10 cellular contexts compared by ENCODE assay signal in the genomic region with DNA sequence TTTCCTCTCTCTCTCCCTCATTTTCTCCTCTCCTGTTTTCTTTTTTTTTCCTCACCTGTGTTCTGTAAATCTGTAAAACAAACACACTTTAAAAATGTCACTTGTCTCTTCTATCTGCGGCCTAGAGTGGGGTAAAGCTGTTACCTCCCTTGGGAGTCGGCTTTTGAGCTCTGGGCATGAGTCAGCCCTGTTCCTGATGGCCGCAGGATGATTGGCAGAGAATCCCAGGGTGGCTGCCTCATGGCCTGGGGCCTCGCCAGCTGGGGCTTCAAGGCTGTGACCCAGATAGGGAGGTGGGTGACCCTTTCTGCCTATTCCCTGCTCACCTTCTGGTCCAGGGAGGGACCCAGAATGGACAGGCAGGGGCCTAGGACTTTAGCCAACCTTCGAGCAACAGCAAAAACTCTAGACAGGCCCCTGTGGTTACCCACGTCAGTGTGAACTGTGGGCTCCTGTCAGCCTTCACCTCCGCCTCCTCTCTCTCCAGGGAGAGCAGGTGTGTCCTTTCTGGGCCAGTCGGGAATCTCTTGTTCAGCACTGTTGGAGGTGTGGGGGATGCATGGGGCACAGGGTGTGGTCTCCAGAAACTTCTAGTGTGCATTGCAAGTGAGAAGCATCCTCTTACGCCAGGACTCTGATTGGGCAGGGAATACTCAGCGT.
DNase-seq lines count a peak whose midpoint lies in the region; ATAC-seq and TF ChIP-seq lines count a peak whose summit lies in the region.
"Had no signal": no experiment of that assay in that cellular context is flagged by ENCODE, and none has a peak within 500 bp of the region (broad histone marks: within the 10 kb centered on the region; RNA-seq: fewer than 3 reads in every experiment).

No MANE protein-coding gene starts in this region.

- TF ChIP-seq CTCF in fibroblast of mammary gland (conservative IDR thresholded peaks at IDR 0.05; ENCODE audit: control insufficient read depth, insufficient read depth, low read depth, low read length) (no peak), type B pancreatic cell (conservative IDR thresholded peaks at IDR 0.05) (no peak), suprapubic skin (IDR thresholded peaks at IDR 0.05) (no peak)

- no peaks in the 10 kb centered on the region for H3K27me3 ChIP-seq in suprapubic skin

- H3K36me3 ChIP-seq in suprapubic skin = no peaks in the 10 kb centered on the region

- WGBS in suprapubic skin = 55% methylated on average over 8 of the region's 10 CpGs

- peak overlapping the region; percentile 1 for H3K4me3 Mint-ChIP-seq in type B pancreatic cell

- TF ChIP-seq POLR2A in suprapubic skin (IDR thresholded peaks at IDR 0.05) = no peak

- H3K9me3 ChIP-seq in suprapubic skin = no peaks in the 10 kb centered on the region

- DNase-seq in Right ventricle myocardium inferior (ENCODE audit: missing footprints) (no peak), cardiac septum (ENCODE audit: low spot score) (no peak), NCI-H69 (lab: John Stamatoyannopoulos, UW) (peak; percentile 82), fibroblast of mammary gland (ENCODE audit: low read depth) (peak; percentile 76), type B pancreatic cell (ENCODE audit: extremely low spot score, unreplicated experiment) (no peak), suprapubic skin (ENCODE audit: low spot score in 2 of 2) (no peak)
- DNase-seq in activated CD4-positive, alpha-beta T cell treated with anti-CD3 and anti-CD28 coated beads, Interleukin-2, amount 50 U/mL, for 4 hours = no peak
- DNase-seq: AML-193, cerebellar nuclear complex had no signal

- no peaks in the 10 kb centered on the region for H3K36me3 Mint-ChIP-seq in type B pancreatic cell

- no peaks in the 10 kb centered on the region for H3K9me3 Mint-ChIP-seq in type B pancreatic cell

- H3K4me1 Mint-ChIP-seq in type B pancreatic cell (ENCODE audit: unreplicated experiment) = peaks cover 7% of the 10 kb centered on the region

- H3K27ac ChIP-seq in suprapubic skin = no peak overlapping the region

- peak overlapping the region; percentile 71 for H3K27ac Mint-ChIP-seq in type B pancreatic cell

- H3K4me1 ChIP-seq in suprapubic skin = peaks cover 5% of the 10 kb centered on the region

- intact Hi-C loops in Right ventricle myocardium inferior (cut with DNase I) = no loop called here
- intact Hi-C loops in cardiac septum (cut with DNase I) = no loop called here

- ATAC-seq in Right ventricle myocardium inferior (peak; percentile 79), HG02642 (IDR thresholded peaks at IDR 0.05; ENCODE audit: poor library complexity, unreplicated experiment) (no peak)

- H3K4me3 ChIP-seq in fibroblast of mammary gland (ENCODE audit: control insufficient read depth, low read depth, low read length) (no peak overlapping the region), suprapubic skin (no peak overlapping the region)

- TF ChIP-seq EP300 in suprapubic skin (IDR thresholded peaks at IDR 0.05) = no peak

- H3K27me3 Mint-ChIP-seq in type B pancreatic cell = no peaks in the 10 kb centered on the region

Comparison
In these comparisons a context has a peak if more than half of its experiments do, and no peak if none do; other contexts are left out.
1. DNase-seq: peak in NCI-H69 (single experiment) and fibroblast of mammary gland (single experiment); none in Right ventricle myocardium inferior (single experiment), cardiac septum (single experiment), type B pancreatic cell (single experiment), activated CD4-positive, alpha-beta T cell treated with anti-CD3 and anti-CD28 coated beads, Interleukin-2, amount 50 U/mL, for 4 hours (0 of 2) and suprapubic skin (0 of 2).